ENCODE assay signal across 1 cellular context in the genomic region with DNA sequence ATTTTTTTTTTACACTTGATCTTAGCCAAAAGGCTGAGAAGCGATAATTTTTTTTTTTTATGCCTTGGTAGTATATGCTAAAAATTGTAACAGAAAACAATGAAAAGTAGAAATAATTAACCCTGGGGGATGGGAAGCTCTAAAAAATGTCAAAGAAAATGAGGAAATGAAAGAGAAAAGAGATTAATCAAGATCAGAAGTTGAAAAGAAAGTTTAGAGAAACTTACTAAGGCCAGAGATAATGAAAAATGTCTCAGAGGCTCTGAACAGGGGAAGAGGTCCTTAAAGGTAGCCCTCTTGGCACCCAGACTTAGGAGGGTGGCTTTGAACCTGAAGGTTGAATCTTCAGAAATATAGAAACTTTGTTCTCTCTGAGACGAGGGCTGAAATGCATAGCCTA.
A peak's percentile ranks its signal among the peaks of the same experiment; 100 is the strongest.
TF ChIP-seq lines count a peak whose summit lies in the region.

No MANE protein-coding gene starts in this region.

TF ChIP-seq in GM12878, 131 proteins besides CTCF, POLR2A, EP300 and RAD21:
- TF ChIP-seq, protein P1, sequence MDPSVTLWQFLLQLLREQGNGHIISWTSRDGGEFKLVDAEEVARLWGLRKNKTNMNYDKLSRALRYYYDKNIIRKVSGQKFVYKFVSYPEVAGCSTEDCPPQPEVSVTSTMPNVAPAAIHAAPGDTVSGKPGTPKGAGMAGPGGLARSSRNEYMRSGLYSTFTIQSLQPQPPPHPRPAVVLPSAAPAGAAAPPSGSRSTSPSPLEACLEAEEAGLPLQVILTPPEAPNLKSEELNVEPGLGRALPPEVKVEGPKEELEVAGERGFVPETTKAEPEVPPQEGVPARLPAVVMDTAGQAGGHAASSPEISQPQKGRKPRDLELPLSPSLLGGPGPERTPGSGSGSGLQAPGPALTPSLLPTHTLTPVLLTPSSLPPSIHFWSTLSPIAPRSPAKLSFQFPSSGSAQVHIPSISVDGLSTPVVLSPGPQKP (IDR thresholded peaks at IDR 0.05; ENCODE audit: low read depth, low read length): no peak
- peak; percentile 66; the same call in 1 of the 2 replicates for TF ChIP-seq SPI1 (IDR thresholded peaks at IDR 0.05; ENCODE audit: borderline replicate concordance, insufficient read depth, low read depth, low read length)
- TF ChIP-seq IKZF2 (IDR thresholded peaks at IDR 0.05): peak; percentile 39 to 42; a peak in 2 of 4 replicates
- 0 out of 2 replicates have a peak, but pooled peaks have one; percentile 32 for TF ChIP-seq DPF2 (IDR thresholded peaks at IDR 0.05)
- TF ChIP-seq, protein P2, sequence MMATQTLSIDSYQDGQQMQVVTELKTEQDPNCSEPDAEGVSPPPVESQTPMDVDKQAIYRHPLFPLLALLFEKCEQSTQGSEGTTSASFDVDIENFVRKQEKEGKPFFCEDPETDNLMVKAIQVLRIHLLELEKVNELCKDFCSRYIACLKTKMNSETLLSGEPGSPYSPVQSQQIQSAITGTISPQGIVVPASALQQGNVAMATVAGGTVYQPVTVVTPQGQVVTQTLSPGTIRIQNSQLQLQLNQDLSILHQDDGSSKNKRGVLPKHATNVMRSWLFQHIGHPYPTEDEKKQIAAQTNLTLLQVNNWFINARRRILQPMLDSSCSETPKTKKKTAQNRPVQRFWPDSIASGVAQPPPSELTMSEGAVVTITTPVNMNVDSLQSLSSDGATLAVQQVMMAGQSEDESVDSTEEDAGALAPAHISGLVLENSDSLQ (IDR thresholded peaks at IDR 0.05): peak; percentile 71
- 0 out of 2 replicates have a peak, but pooled peaks have one; percentile 28 for TF ChIP-seq BMI1 (IDR thresholded peaks at IDR 0.05; ENCODE audit: borderline replicate concordance)
- TF ChIP-seq IKZF1 (conservative IDR thresholded peaks at IDR 0.05): 0 out of 2 replicates have a peak, but pooled peaks have one; percentile 21
- TF ChIP-seq KAT2A (conservative IDR thresholded peaks at IDR 0.05; ENCODE audit: control insufficient read depth, low read depth, low read length): no peak
- peak; percentile 61; the same call in 1 of the 2 replicates for TF ChIP-seq NBN (IDR thresholded peaks at IDR 0.05)
- TF ChIP-seq STAT3 (IDR thresholded peaks at IDR 0.05; ENCODE audit: low read depth, low read length): no peak
- no peak for TF ChIP-seq WRNIP1 (IDR thresholded peaks at IDR 0.05; ENCODE audit: borderline replicate concordance, low read depth, low read length)
- peak; percentile 92 for TF ChIP-seq MTA2 (IDR thresholded peaks at IDR 0.05; ENCODE audit: low read depth)
- TF ChIP-seq ATF7 (IDR thresholded peaks at IDR 0.05; ENCODE audit: low read depth): peak; percentile 67
- TF ChIP-seq ZNF384 (IDR thresholded peaks at IDR 0.05; ENCODE audit: borderline replicate concordance, low read depth, low read length): peak; percentile 74; the same call in 1 of the 2 replicates
